16 cellular contexts compared by ENCODE assay signal in genomic region chr15:25402342-25402741, GRCh38. TPM values are rescaled to one million over a fixed set of nuclear protein-coding genes. Genes with fewer than 3 reads are reported as not detected.
DNase-seq lines count a peak whose midpoint lies in the region; ATAC-seq, FAIRE-seq and TF ChIP-seq lines count a peak whose summit lies in the region.
"Had no signal": no experiment of that assay in that cellular context is flagged by ENCODE, and none has a peak within 500 bp of the region (broad histone marks: within the 10 kb centered on the region; RNA-seq: fewer than 3 reads in every experiment).

No MANE protein-coding gene starts in this region.

- H3K27me3 ChIP-seq in subcutaneous abdominal adipose tissue (ENCODE audit: control insufficient read depth in 5 of 5, insufficient read depth in 4 of 5, low read length in 5 of 5), result no peaks in the 10 kb centered on the region

- POLR2A ChIA-PET in WTC11 (lab: Charles Lee), result interaction anchor here (0.6 kb wide), 1 partner anchor 57 kb away, joined by 3 read pairs; no protein-coding TSS in a partner anchor

- TF ChIP-seq CTCF in CD14-positive monocyte (IDR thresholded peaks at IDR 0.05), result no peak
- no peak for TF ChIP-seq CTCF in WTC11 (IDR thresholded peaks at IDR 0.05)

- peak overlapping the region in 3 of 5 donors; percentile 10 to 19 (median 11) for H3K4me3 ChIP-seq in subcutaneous abdominal adipose tissue (ENCODE audit: low read depth in 1 of 5, low read length in 5 of 5)
- H3K4me3 ChIP-seq: GM12878 had no signal

- no peak overlapping the region for H3K9ac ChIP-seq in subcutaneous abdominal adipose tissue (ENCODE audit: low read length in 5 of 5)

- H3K4me1 Mint-ChIP-seq in CD14-positive monocyte, result peaks cover 48% of the 10 kb centered on the region
- H3K4me1 Mint-ChIP-seq in WTC11, result peaks cover 64% of the 10 kb centered on the region

- H3K36me3 Mint-ChIP-seq in CD14-positive monocyte, result peaks cover 36 to 44% of the 10 kb centered on the region in 2 donors
- peaks cover 46% of the 10 kb centered on the region for H3K36me3 Mint-ChIP-seq in WTC11

- H3K27me3 Mint-ChIP-seq in CD14-positive monocyte (ENCODE audit: low read depth in 3 of 3), result no peaks in the 10 kb centered on the region
- H3K27me3 Mint-ChIP-seq in WTC11 (ENCODE audit: low read depth), result no peaks in the 10 kb centered on the region
- H3K27me3 Mint-ChIP-seq: B cell; CD4-positive, alpha-beta memory T cell had no signal

- H3K9me3 Mint-ChIP-seq in CD14-positive monocyte, result peaks cover 0 to 3% (median 0%) of the 10 kb centered on the region in 7 donors
- H3K9me3 Mint-ChIP-seq in WTC11, result peaks cover 3% of the 10 kb centered on the region; the same call in 1 of the 2 replicates
- H3K9me3 Mint-ChIP-seq: HFFc6 had no signal

- CTCF ChIA-PET in WTC11 (lab: Charles Lee), result no interaction called here

- intact Hi-C loops in CD14-positive monocyte (cut with micrococcal nuclease), result loop anchor here in 1 of 2 donors (5.0 kb wide), 1 partner anchor 35 kb away; the partner anchor contains the start of gene UBE3A

- H3K36me3 ChIP-seq in subcutaneous abdominal adipose tissue (ENCODE audit: control insufficient read depth in 5 of 5, insufficient read depth in 5 of 5, low read length in 5 of 5), result peaks cover 17 to 27% (median 25%) of the 10 kb centered on the region in 5 donors

- no peak for FAIRE-seq in HTR-8/SVneo (lab: Jason Lieb, UNC)
- FAIRE-seq: HepG2 had no signal

- H3K4me1 ChIP-seq in subcutaneous abdominal adipose tissue (ENCODE audit: control insufficient read depth in 5 of 5, insufficient read depth in 5 of 5, low read length in 5 of 5), result peaks cover 0 to 10% (median 2%) of the 10 kb centered on the region in 5 donors

- no peak for DNase-seq in CD14-positive monocyte (ENCODE audit: low spot score)
- no peak for DNase-seq in WTC11 (ENCODE audit: low spot score)
- DNase-seq in left lobe of liver (ENCODE audit: low spot score), result no peak
- no peak for DNase-seq in HTR-8/SVneo (ENCODE audit: insufficient read length, low spot score)
- DNase-seq: ACHN, C1 segment of cervical spinal cord, DMS79, HCEC 1CT, HFFc6 had no signal

- ATAC-seq in WTC11 (no peak), left lobe of liver (peak; percentile 19), GM21515 (IDR thresholded peaks at IDR 0.05; ENCODE audit: unreplicated experiment) (no peak), GM18502 (IDR thresholded peaks at IDR 0.05; ENCODE audit: poor library complexity, unreplicated experiment) (no peak)
- ATAC-seq: GM12878, HepG2 had no signal

- H3K4me3 Mint-ChIP-seq in CD14-positive monocyte (no peak overlapping the region), WTC11 (no peak overlapping the region)
- H3K4me3 Mint-ChIP-seq: B cell, HFFc6 had no signal

- peaks cover 0 to 16% (median 15%) of the 10 kb centered on the region in 5 donors for H3K9me3 ChIP-seq in subcutaneous abdominal adipose tissue (ENCODE audit: control insufficient read depth in 5 of 5, low read length in 5 of 5)

- H3K27ac ChIP-seq in subcutaneous abdominal adipose tissue (ENCODE audit: low read depth, low read length), result no peak overlapping the region

- H3K27ac Mint-ChIP-seq in CD14-positive monocyte (peak overlapping the region in 6 of 7 donors; percentile 12 to 80 (median 42)), WTC11 (peak overlapping the region; percentile 44; the same call in 1 of the 2 replicates)
- H3K27ac Mint-ChIP-seq: HFFc6 had no signal

TF ChIP-seq in WTC11, 78 proteins besides CTCF, POLR2A, EP300 and RAD21:
- TF ChIP-seq GRHL2 (CRISPR knock-in tag; IDR thresholded peaks at IDR 0.05; ENCODE audit: insufficient replicate concordance, severe bottlenecking), result no peak
- no peak for TF ChIP-seq IRF2 (CRISPR knock-in tag; IDR thresholded peaks at IDR 0.05; ENCODE audit: borderline replicate concordance, low read depth)
TF ChIP-seq in WTC11: peak in this region for 0.

RNA-seq across cellular contexts. Expression of gene UBE3A, which starts 36.5 kb away (rescaled TPM):
- polyA plus RNA-seq in CD14-positive monocyte, result 10 to 100 TPM; 54.5 to 73.3 TPM
- 108 to 120 TPM (median 113 TPM) in 3 replicates for total RNA-seq in WTC11 (2021)
- total RNA-seq in left lobe of liver, result 49.8 TPM
